ENCODE assay signal across 8 cellular contexts in the genomic region with DNA sequence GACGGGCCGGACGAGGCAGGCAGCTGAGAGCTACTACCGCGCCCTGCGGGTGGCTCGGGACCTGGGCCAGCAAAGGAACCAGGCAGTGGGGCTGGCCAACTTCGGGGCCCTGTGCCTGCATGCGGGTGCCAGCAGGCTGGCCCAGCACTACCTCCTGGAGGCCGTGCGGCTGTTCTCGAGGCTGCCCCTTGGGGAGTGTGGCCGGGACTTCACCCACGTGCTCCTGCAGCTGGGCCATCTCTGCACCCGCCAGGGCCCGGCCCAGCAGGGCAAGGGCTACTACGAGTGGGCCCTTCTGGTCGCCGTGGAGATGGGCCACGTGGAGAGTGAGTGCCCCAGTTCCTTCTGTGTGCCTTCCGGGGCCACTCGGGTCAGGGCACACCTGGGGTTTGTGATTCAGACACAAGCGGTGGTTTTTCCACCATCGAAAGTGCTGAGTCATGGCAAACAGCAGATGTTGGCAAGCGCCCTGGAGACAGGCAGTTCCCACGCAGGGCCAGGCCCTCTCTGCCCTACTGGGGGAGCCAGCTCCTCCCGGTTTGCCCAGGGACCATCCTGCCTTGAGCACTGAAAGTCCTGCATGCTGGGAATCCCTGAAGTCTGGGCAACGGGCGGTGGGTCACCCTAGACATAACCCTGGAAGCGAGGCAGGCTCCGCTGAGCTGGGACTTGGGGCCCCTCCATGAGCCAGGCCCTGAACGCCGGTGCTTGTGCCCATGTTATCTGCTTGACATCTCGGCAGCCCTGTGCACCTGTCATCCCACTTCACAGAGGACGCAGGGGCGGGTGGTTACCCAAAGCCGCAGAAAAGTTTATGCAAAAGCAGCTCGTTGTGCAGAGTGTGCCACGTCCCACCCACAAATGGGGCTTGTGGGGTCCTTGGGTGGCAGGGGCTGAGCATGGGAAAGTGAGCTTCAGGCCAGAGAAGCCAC. TPM values are rescaled to one million over a fixed set of nuclear protein-coding genes. Genes with fewer than 3 reads are reported as not detected.
A peak's percentile ranks its signal among the peaks of the same experiment; 100 is the strongest.
DNase-seq lines count a peak whose midpoint lies in the region; ATAC-seq and TF ChIP-seq lines count a peak whose summit lies in the region.

No MANE protein-coding gene starts in this region.

- no peaks in the 10 kb centered on the region for H3K36me3 ChIP-seq in kidney epithelial cell (ENCODE audit: control insufficient read depth, insufficient read depth, low read length)

- H3K9me3 Mint-ChIP-seq in T-helper 1 cell treated with Interleukin-12 subunit alpha and Interleukin-12 subunit beta and Interleukin-4 antibody, amounts not matched to agents 30 μg/mL and 1 μg/mL, for 36 hours, result no peaks in the 10 kb centered on the region

- H3K4me1 Mint-ChIP-seq in T-helper 1 cell treated with Interleukin-12 subunit alpha and Interleukin-12 subunit beta and Interleukin-4 antibody, amounts not matched to agents 30 μg/mL and 1 μg/mL, for 36 hours (ENCODE audit: low read depth), result peaks cover 11% of the 10 kb centered on the region

- peak; percentile 54 for ATAC-seq in GM19328 (IDR thresholded peaks at IDR 0.05; ENCODE audit: unreplicated experiment)
- ATAC-seq in HG03439 (IDR thresholded peaks at IDR 0.05; ENCODE audit: unreplicated experiment), result peak; percentile 75

- H3K4me3 ChIP-seq in kidney epithelial cell (ENCODE audit: low read depth, low read length), result no peak overlapping the region

- no peak overlapping the region for H3K4me3 Mint-ChIP-seq in T-helper 1 cell treated with Interleukin-12 subunit alpha and Interleukin-12 subunit beta and Interleukin-4 antibody, amounts not matched to agents 30 μg/mL and 1 μg/mL, for 36 hours

- no peak for TF ChIP-seq CTCF in kidney epithelial cell (IDR thresholded peaks at IDR 0.05; ENCODE audit: insufficient read depth, low read length, poor library complexity, severe bottlenecking)

- H3K36me3 Mint-ChIP-seq in T-helper 1 cell treated with Interleukin-12 subunit alpha and Interleukin-12 subunit beta and Interleukin-4 antibody, amounts not matched to agents 30 μg/mL and 1 μg/mL, for 36 hours (ENCODE audit: low read depth), result peaks cover 24% of the 10 kb centered on the region

- H3K27me3 Mint-ChIP-seq in T-helper 1 cell treated with Interleukin-12 subunit alpha and Interleukin-12 subunit beta and Interleukin-4 antibody, amounts not matched to agents 30 μg/mL and 1 μg/mL, for 36 hours (ENCODE audit: low read depth), result no peaks in the 10 kb centered on the region

- peak; percentile 76 for DNase-seq in Ammon's horn (ENCODE audit: low spot score)
- DNase-seq in amygdala (lab: John Stamatoyannopoulos, UW), result peak in 43 of 56 donors; percentile 25 to 81 (median 56)
- DNase-seq in kidney epithelial cell (ENCODE audit: low read depth), result peak; percentile 66
- peak; percentile 57 to 78 (median 67) for DNase-seq in stimulated activated CD4-positive, alpha-beta T cell treated with anti-CD3 and anti-CD28 coated beads, TNF-alpha, amount 100 ng/mL, for 24 hours (ENCODE audit: low read depth in 3 of 3)
- no peak for DNase-seq in GOT3 (lab: John Stamatoyannopoulos, UW)

- peak overlapping the region; percentile 75 for H3K27ac Mint-ChIP-seq in T-helper 1 cell treated with Interleukin-12 subunit alpha and Interleukin-12 subunit beta and Interleukin-4 antibody, amounts not matched to agents 30 μg/mL and 1 μg/mL, for 36 hours

- H3K27me3 ChIP-seq in kidney epithelial cell (ENCODE audit: control insufficient read depth, insufficient read depth, low read length), result no peaks in the 10 kb centered on the region

RNA-seq across cellular contexts. Expression of gene SH3TC1, which starts 29.5 kb away (rescaled TPM):
- total RNA-seq in kidney epithelial cell, result 18.9 and 30.5 TPM in 2 replicates

RNA-seq across cellular contexts. Expression of gene HTRA3, which starts 41.0 kb away (rescaled TPM):
- 4.7 and 5.5 TPM in 2 replicates for total RNA-seq in kidney epithelial cell
